ENCODE assay signal across 18 cellular contexts in genomic region chr9:127812009-127812408, GRCh38. TPM values are rescaled to one million over a fixed set of nuclear protein-coding genes. Genes with fewer than 3 reads are reported as not detected.
DNase-seq lines count a peak whose midpoint lies in the region; ATAC-seq, FAIRE-seq and TF ChIP-seq lines count a peak whose summit lies in the region.
"Had no signal": no experiment of that assay in that cellular context is flagged by ENCODE, and none has a peak within 500 bp of the region (broad histone marks: within the 10 kb centered on the region; RNA-seq: fewer than 3 reads in every experiment).

No MANE protein-coding gene starts in this region.

- H3K36me3 Mint-ChIP-seq in activated T-cell treated with anti-CD3 and anti-CD28 coated beads, Interleukin-2, amount 50 U/mL, for 24 hours (ENCODE audit: low read depth) = peaks cover 87% of the 10 kb centered on the region
- peaks cover 78% of the 10 kb centered on the region for H3K36me3 Mint-ChIP-seq in activated T-helper 17 cell treated with anti-CD3 and anti-CD28 coated beads, Interleukin-2, amount 50 U/mL, for 72 hours (ENCODE audit: low read depth)

- no peak overlapping the region for H3K14ac ChIP-seq in IMR-90 (replicated peaks; ENCODE audit: low read depth, low read length)
- H3K14ac ChIP-seq in trophoblast cell (ENCODE audit: low read length) = no peak overlapping the region

- H2AK5ac ChIP-seq in IMR-90 (ENCODE audit: low read depth, low read length) (no peak overlapping the region), trophoblast cell (ENCODE audit: low read length) (no peak overlapping the region)

- H3K4me1 ChIP-seq in IMR-90 (ENCODE audit: control insufficient read depth, insufficient read depth, low read length) (peaks cover 7% of the 10 kb centered on the region; the same call in 1 of the 2 replicates), K562 (replicated peaks in 1 of 2; ENCODE audit: control insufficient read depth in 2 of 2, insufficient read depth in 2 of 2, low read length in 2 of 2) (peaks cover 12 to 46% of the 10 kb centered on the region in 2 experiments), trophoblast cell (ENCODE audit: control insufficient read depth in 1 of 2, insufficient read depth in 2 of 2, low read length in 2 of 2) (peaks cover 11 to 13% of the 10 kb centered on the region in 2 experiments)

- no peak overlapping the region for H4K12ac ChIP-seq in trophoblast cell (ENCODE audit: low read depth, low read length)

- no peaks in the 10 kb centered on the region for H3K9me3 Mint-ChIP-seq in activated T-cell treated with anti-CD3 and anti-CD28 coated beads, Interleukin-2, amount 50 U/mL, for 24 hours
- H3K9me3 Mint-ChIP-seq in activated T-helper 17 cell treated with anti-CD3 and anti-CD28 coated beads, Interleukin-2, amount 50 U/mL, for 72 hours = no peaks in the 10 kb centered on the region
- H3K9me3 Mint-ChIP-seq: CD4-positive, alpha-beta memory T cell had no signal

- no peak overlapping the region for H4K8ac ChIP-seq in IMR-90 (ENCODE audit: low read depth in 2 of 2, low read length in 2 of 2)
- H4K8ac ChIP-seq in trophoblast cell (ENCODE audit: low read depth, low read length) = no peak overlapping the region

- H4K20me1 ChIP-seq in IMR-90 (ENCODE audit: insufficient read depth, low read length) (peaks cover 19% of the 10 kb centered on the region), K562 (replicated peaks; ENCODE audit: control insufficient read depth, insufficient read depth, low read length) (peaks cover 7% of the 10 kb centered on the region)

- no peak overlapping the region for H2BK120ac ChIP-seq in IMR-90 (ENCODE audit: low read depth, low read length)
- H2BK120ac ChIP-seq in trophoblast cell (ENCODE audit: insufficient read depth, low read length, poor library complexity) = no peak overlapping the region

- no peak for FAIRE-seq in K562 (lab: Jason Lieb, UNC)
- FAIRE-seq: GM12878, GM18507, H54 had no signal

- dilution Hi-C loops in IMR-90 (cut with HindIII; ENCODE audit: low sequenced_read_pairs, unreplicated experiment) = no loop called here

- H3K4me1 Mint-ChIP-seq in activated T-cell treated with anti-CD3 and anti-CD28 coated beads, Interleukin-2, amount 50 U/mL, for 24 hours (ENCODE audit: low read depth) = no peaks in the 10 kb centered on the region
- H3K4me1 Mint-ChIP-seq in activated T-helper 17 cell treated with anti-CD3 and anti-CD28 coated beads, Interleukin-2, amount 50 U/mL, for 72 hours = no peaks in the 10 kb centered on the region
- H3K4me1 Mint-ChIP-seq: B cell had no signal

- no peaks in the 10 kb centered on the region for H3K9me3 ChIP-seq in IMR-90 (ENCODE audit: control insufficient read depth, insufficient read depth, low read length)
- no peaks in the 10 kb centered on the region for H3K9me3 ChIP-seq in K562 (replicated peaks; ENCODE audit: control insufficient read depth, insufficient read depth, low read depth, low read length)
- no peaks in the 10 kb centered on the region for H3K9me3 ChIP-seq in trophoblast cell (ENCODE audit: insufficient read depth, low read depth, low read length)

- in situ Hi-C loops in IMR-90 (cut with MboI; ENCODE audit: low sequenced_read_pairs) (no loop called here), K562 (cut with MboI) (no loop called here)

- peak overlapping the region; percentile 47 for H3K27ac Mint-ChIP-seq in activated T-cell treated with anti-CD3 and anti-CD28 coated beads, Interleukin-2, amount 50 U/mL, for 24 hours
- H3K27ac Mint-ChIP-seq in activated T-helper 17 cell treated with anti-CD3 and anti-CD28 coated beads, Interleukin-2, amount 50 U/mL, for 72 hours = no peak overlapping the region
- H3K27ac Mint-ChIP-seq: B cell; CD4-positive, alpha-beta memory T cell had no signal

- TF ChIP-seq EP300 in K562 (IDR thresholded peaks at IDR 0.05; ENCODE audit: low read length) = no peak

- no peak overlapping the region for H2AK9ac ChIP-seq in IMR-90 (replicated peaks; ENCODE audit: low read depth, low read length, poor library complexity)

- H3K4me3 ChIP-seq in IMR-90 (ENCODE audit: insufficient read depth, low read depth, low read length) (no peak overlapping the region), K562 (no peak overlapping the region), trophoblast cell (ENCODE audit: low read depth, low read length) (no peak overlapping the region)
- H3K4me3 ChIP-seq: GM12878, GM23248 had no signal

- no peak overlapping the region for H4K91ac ChIP-seq in IMR-90 (ENCODE audit: insufficient read depth, low read depth, low read length)
- H4K91ac ChIP-seq in trophoblast cell (ENCODE audit: low read depth, low read length) = no peak overlapping the region

- no peak overlapping the region for H2BK12ac ChIP-seq in trophoblast cell (ENCODE audit: low read length)

- H3K9me1 ChIP-seq in IMR-90 (ENCODE audit: insufficient read depth, low read length) = no peaks in the 10 kb centered on the region; the same call in 1 of the 2 replicates
- H3K9me1 ChIP-seq in K562 (ENCODE audit: control insufficient read depth, insufficient read depth, low read length) = peaks cover 2% of the 10 kb centered on the region

- H3K27me3 Mint-ChIP-seq in activated T-cell treated with anti-CD3 and anti-CD28 coated beads, Interleukin-2, amount 50 U/mL, for 24 hours = no peaks in the 10 kb centered on the region
- no peaks in the 10 kb centered on the region for H3K27me3 Mint-ChIP-seq in activated T-helper 17 cell treated with anti-CD3 and anti-CD28 coated beads, Interleukin-2, amount 50 U/mL, for 72 hours
- H3K27me3 Mint-ChIP-seq: B cell; CD4-positive, alpha-beta memory T cell had no signal

- TF ChIP-seq RAD21 in IMR-90 (IDR thresholded peaks at IDR 0.05; ENCODE audit: low read length) (no peak), K562 (CRISPR knock-in tag; conservative IDR thresholded peaks at IDR 0.05 in 1 of 2, IDR thresholded peaks at IDR 0.05 in 1 of 2) (no peak)

- H3K27ac ChIP-seq in IMR-90 (ENCODE audit: insufficient read depth, low read length) = no peak overlapping the region
- H3K27ac ChIP-seq in K562 (ENCODE audit: extremely low read depth, low read depth, low read length) = no peak overlapping the region
- H3K27ac ChIP-seq in trophoblast cell (ENCODE audit: low read depth, low read length) = no peak overlapping the region
- H3K27ac ChIP-seq in caudate nucleus (ENCODE audit: low read depth, low read length) = no peak overlapping the region
- H3K27ac ChIP-seq: C4-2B, GM23248, HL-60 had no signal

- no peaks in the 10 kb centered on the region for H3K79me2 ChIP-seq in K562 (ENCODE audit: control insufficient read depth, insufficient read depth, low read length)
- H3K79me2 ChIP-seq in trophoblast cell (ENCODE audit: control insufficient read depth, insufficient read depth, low read length, poor library complexity) = no peaks in the 10 kb centered on the region

- DNase-seq in activated T-cell treated with anti-CD3 and anti-CD28 coated beads, Interleukin-2, amount 50 U/mL, for 24 hours = no peak
- no peak for DNase-seq in activated T-cell treated with anti-CD3 and anti-CD28 coated beads, Interleukin-2, amount 50 U/mL, for 1 hour
- DNase-seq in IMR-90 (no peak), K562 (ENCODE audit: extremely low read depth in 1 of 4, low spot score in 3 of 4) (no peak), trophoblast cell (peak; percentile 62 to 63), SHP77 (lab: John Stamatoyannopoulos, UW) (no peak), caudate nucleus (lab: John Stamatoyannopoulos, UW) (no peak)
- DNase-seq: CD4-positive, alpha-beta memory T cell; DMS79; GM23248 had no signal

- intact Hi-C loops in IMR-90 (cut with micrococcal nuclease) = no loop called here
- intact Hi-C loops in K562 (cut with micrococcal nuclease) = no loop called here

- POLR2A ChIA-PET in IMR-90 (lab: Charles Lee; ENCODE audit: unreplicated experiment) (no interaction called here), K562 (lab: Yijun Ruan, JAX) (interaction anchor here (1.0 to 1.2 kb wide), 2 partner anchors 9 to 15 kb away, joined by 3 to 4 read pairs; partner anchors contain the start of gene FPGS)

- H4K5ac ChIP-seq in IMR-90 (ENCODE audit: low read depth, low read length) = no peak overlapping the region

- H3K23ac ChIP-seq in IMR-90 (ENCODE audit: low read depth, low read length) (no peak overlapping the region), trophoblast cell (ENCODE audit: low read length) (no peak overlapping the region)

- no peak overlapping the region for H2BK20ac ChIP-seq in IMR-90 (ENCODE audit: low read depth, low read length)

- BruUV-seq in IMR-90 (replicated peaks; lab: Mats Ljungman, UMichigan) (no TSS peak), K562 (replicated peaks; lab: Mats Ljungman, UMichigan) (no TSS peak)

- no peak for TF ChIP-seq POLR2A in IMR-90 (IDR thresholded peaks at IDR 0.05; ENCODE audit: low read depth, low read length)
- TF ChIP-seq POLR2A in K562 (conservative IDR thresholded peaks at IDR 0.05) = no peak

- H2BK15ac ChIP-seq in IMR-90 (ENCODE audit: low read depth, low read length) = no peak overlapping the region

- H2BK5ac ChIP-seq in IMR-90 (ENCODE audit: low read depth, low read length, poor library complexity, severe bottlenecking) = no peak overlapping the region
- H2BK5ac ChIP-seq in trophoblast cell (ENCODE audit: low read depth, low read length, poor library complexity) = no peak overlapping the region

- no peak overlapping the region for H3K4me2 ChIP-seq in IMR-90 (ENCODE audit: low read depth, low read length)
- H3K4me2 ChIP-seq in K562 (ENCODE audit: insufficient read depth, low read length) = no peak overlapping the region
- no peak overlapping the region for H3K4me2 ChIP-seq in trophoblast cell (ENCODE audit: low read length)

- peaks cover 77% of the 10 kb centered on the region for H3K36me3 ChIP-seq in IMR-90 (ENCODE audit: control insufficient read depth, insufficient read depth, low read length)
- H3K36me3 ChIP-seq in K562 (ENCODE audit: control insufficient read depth, insufficient read depth, low read length) = peaks cover 72% of the 10 kb centered on the region
- H3K36me3 ChIP-seq in trophoblast cell (ENCODE audit: control insufficient read depth in 1 of 2, insufficient read depth in 2 of 2, low read length in 2 of 2) = peaks cover 61 to 70% of the 10 kb centered on the region in 2 experiments

- H3K4ac ChIP-seq in IMR-90 (ENCODE audit: low read depth, low read length) = no peak overlapping the region
- no peak overlapping the region for H3K4ac ChIP-seq in trophoblast cell (ENCODE audit: low read depth, low read length)

- H3K79me1 ChIP-seq in IMR-90 (ENCODE audit: low read depth in 1 of 2, low read length in 2 of 2) (peaks cover 20 to 30% of the 10 kb centered on the region in 2 experiments), trophoblast cell (ENCODE audit: low read length) (peaks cover 3% of the 10 kb centered on the region)

- CTCF ChIA-PET in IMR-90 (lab: Yijun Ruan, JAX) = no interaction called here
- CTCF ChIA-PET in K562 (lab: Yijun Ruan, JAX; ENCODE audit: low intra/inter-chr PET ratio) = no interaction called here

- ATAC-seq in IMR-90 (ENCODE audit: low read depth) (no peak), K562 (no peak)
- no peak for ATAC-seq in activated T-helper 17 cell treated with anti-CD3 and anti-CD28 coated beads, Interleukin-2, amount 50 U/mL, for 72 hours (replicated peaks)
- ATAC-seq: GM12878, HCT116 had no signal

- no peak overlapping the region for H3K4me3 Mint-ChIP-seq in activated T-cell treated with anti-CD3 and anti-CD28 coated beads, Interleukin-2, amount 50 U/mL, for 24 hours
- H3K4me3 Mint-ChIP-seq in activated T-helper 17 cell treated with anti-CD3 and anti-CD28 coated beads, Interleukin-2, amount 50 U/mL, for 72 hours = no peak overlapping the region
- H3K4me3 Mint-ChIP-seq: B cell; CD4-positive, alpha-beta memory T cell had no signal

- H3K9ac ChIP-seq in IMR-90 (ENCODE audit: low read depth, low read length) (no peak overlapping the region), K562 (ENCODE audit: insufficient read depth in 1 of 2, low read depth in 2 of 2, low read length in 2 of 2) (no peak overlapping the region), trophoblast cell (ENCODE audit: low read length) (no peak overlapping the region)
- H3K9ac ChIP-seq: GM23248 had no signal

- H3K18ac ChIP-seq in IMR-90 (ENCODE audit: low read depth, low read length) (no peak overlapping the region), trophoblast cell (ENCODE audit: low read length) (no peak overlapping the region)

- H3K27me3 ChIP-seq in IMR-90 (ENCODE audit: control insufficient read depth, insufficient read depth, low read length) (no peaks in the 10 kb centered on the region), K562 (ENCODE audit: control insufficient read depth in 2 of 2, insufficient read depth in 2 of 2, low read length in 2 of 2) (no peaks in the 10 kb centered on the region), trophoblast cell (ENCODE audit: insufficient read depth, low read length) (no peaks in the 10 kb centered on the region)

- no CpG with 5 or more reads among the region's 6 CpGs for WGBS in IMR-90 (ENCODE audit: extremely low coverage in 2 of 2, insufficient read length in 1 of 2), 2 experiments
- 83% methylated on average over 6 of the region's 6 CpGs for WGBS in K562 (ENCODE audit: insufficient coverage, low coverage, missing lambda C conversion rate)
- WGBS in trophoblast cell (ENCODE audit: extremely low coverage, insufficient coverage, insufficient read length) = no CpG with 5 or more reads among the region's 6 CpGs

- TF ChIP-seq CTCF in IMR-90 (conservative IDR thresholded peaks at IDR 0.05; ENCODE audit: low read depth, low read length) (no peak), K562 (IDR thresholded peaks at IDR 0.05 in 2 of 3, conservative IDR thresholded peaks at IDR 0.05 in 1 of 3; ENCODE audit: insufficient read depth in 2 of 3, low read depth in 1 of 3, low read length in 3 of 3) (no peak)

- H3K56ac ChIP-seq in IMR-90 (ENCODE audit: extremely low read depth, insufficient read depth, low read length) = no peak overlapping the region

- H2AFZ ChIP-seq in IMR-90 (replicated peaks; ENCODE audit: low read length, poor library complexity) = no peak overlapping the region
- no peak overlapping the region for H2AFZ ChIP-seq in K562 (ENCODE audit: low read depth, low read length)
- H2AFZ ChIP-seq in trophoblast cell (ENCODE audit: insufficient read depth, low read length, poor library complexity) = no peak overlapping the region
- H2AFZ ChIP-seq: GM23248 had no signal

RNA-seq across cellular contexts. Expression of gene FPGS, which starts 9.3 kb away (rescaled TPM):
- total RNA-seq in IMR-90 (2012; rRNA removed) (43.9 and 45.5 TPM in 2 replicates), K562 (2014; rRNA removed) (77.1 and 91.1 TPM in 2 replicates), K562 (2014; rRNA removed; fragmentation: Illumina TruSeq; extraction: Trizol) (19.7 and 32.6 TPM in 2 replicates), K562 (2015; rRNA removed; fragmentation: Illumina TruSeq; extraction: Trizol) (52.9 and 54.0 TPM in 2 replicates), K562 (2021) (85.1 and 90.2 TPM in 2 replicates)
- polyA plus RNA-seq in IMR-90 (2012; rRNA removed) (71.5 and 75.7 TPM in 2 replicates), K562 (2011; rRNA removed) (59.2 and 65.5 TPM in 2 replicates), K562 (2014; fragmentation: Illumina TruSeq; extraction: Trizol) (86.4 and 87.8 TPM in 2 replicates), K562 (2014; fragmentation: Nextera tagmentation; extraction: Ambion mirVana) (1 to 10 TPM in 1 of 2 experiments, under 1 TPM in 1; 0.84 to 2.0 TPM), K562 (2014; rRNA removed) (61.4 and 63.1 TPM in 2 replicates)
- polyA plus RNA-seq in IMR-90 (2012; cell fraction: cytosol; rRNA removed) = 39.9 and 56.3 TPM in 2 replicates
- polyA plus RNA-seq in IMR-90 (2012; cell fraction: nucleus; rRNA removed; ENCODE audit: low replicate concordance) = 94.7 and 201 TPM in 2 replicates
- total RNA-seq in K562 (2011; cell fraction: chromatin; rRNA removed; ENCODE audit: low replicate concordance) = 82.8 and 192 TPM in 2 replicates
- total RNA-seq in K562 (2011; cell fraction: nucleolus; rRNA removed) = 117 and 131 TPM in 2 replicates
- 76.6 and 93.6 TPM in 2 replicates for total RNA-seq in K562 (2011; cell fraction: nucleoplasm; rRNA removed)
- 77.6 and 147 TPM in 2 replicates for polyA plus RNA-seq in K562 (2011; cell fraction: cytosol; rRNA removed)
- 83.8 and 119 TPM in 2 replicates for polyA plus RNA-seq in K562 (2011; cell fraction: nucleus; rRNA removed)
- 59.3 and 62.8 TPM in 2 replicates for polyA plus RNA-seq in K562 (2012)
- polyA minus RNA-seq in K562 (2011; rRNA and poly(A)+ RNA removed) = 31.3 and 52.3 TPM in 2 replicates
- polyA minus RNA-seq in K562 (2011; cell fraction: cytosol; rRNA and poly(A)+ RNA removed) = 47.3 and 50.9 TPM in 2 replicates
- 28.5 and 31.4 TPM in 2 replicates for polyA minus RNA-seq in K562 (2011; cell fraction: nucleus; rRNA and poly(A)+ RNA removed)
- 21.9 and 22.3 TPM in 2 replicates for polyA plus RNA-seq in trophoblast cell (2013)
- 10 to 100 TPM; 56.7 to 95.6 TPM for total RNA-seq in activated T-helper 17 cell treated with anti-CD3 and anti-CD28 coated beads, Interleukin-2, amount 50 U/mL, for 72 hours

RNA-seq across cellular contexts. Expression of gene CDK9, which starts 26.2 kb away (rescaled TPM):
- 28.9 and 30.3 TPM in 2 replicates for total RNA-seq in IMR-90 (2012; rRNA removed)
- 49.9 and 52.1 TPM in 2 replicates for polyA plus RNA-seq in IMR-90 (2012; rRNA removed)
- polyA plus RNA-seq in IMR-90 (2012; cell fraction: cytosol; rRNA removed) = 34.4 and 54.3 TPM in 2 replicates
- 140 and 177 TPM in 2 replicates for polyA plus RNA-seq in IMR-90 (2012; cell fraction: nucleus; rRNA removed; ENCODE audit: low replicate concordance)
- total RNA-seq in K562 (2011; cell fraction: chromatin; rRNA removed; ENCODE audit: low replicate concordance) = 56.0 and 127 TPM in 2 replicates
- total RNA-seq in K562 (2011; cell fraction: nucleolus; rRNA removed) = 76.7 and 85.9 TPM in 2 replicates
- total RNA-seq in K562 (2011; cell fraction: nucleoplasm; rRNA removed) = 52.5 and 57.5 TPM in 2 replicates
- total RNA-seq in K562 (2014; rRNA removed) = 33.0 and 36.7 TPM in 2 replicates
- total RNA-seq in K562 (2014; rRNA removed; fragmentation: Illumina TruSeq; extraction: Trizol) = 27.5 and 27.9 TPM in 2 replicates
- total RNA-seq in K562 (2015; rRNA removed; fragmentation: Illumina TruSeq; extraction: Trizol) = 28.1 and 29.8 TPM in 2 replicates
- 75.2 and 78.6 TPM in 2 replicates for total RNA-seq in K562 (2021)
- polyA plus RNA-seq in K562 (2011; rRNA removed) = 44.6 and 51.9 TPM in 2 replicates
- polyA plus RNA-seq in K562 (2011; cell fraction: cytosol; rRNA removed) = 44.4 and 58.1 TPM in 2 replicates
- 121 and 155 TPM in 2 replicates for polyA plus RNA-seq in K562 (2011; cell fraction: nucleus; rRNA removed)
- 52.1 and 60.8 TPM in 2 replicates for polyA plus RNA-seq in K562 (2012)
- 54.1 and 60.5 TPM in 2 replicates for polyA plus RNA-seq in K562 (2014; fragmentation: Illumina TruSeq; extraction: Trizol)
- 1 to 10 TPM; 4.2 to 5.0 TPM for polyA plus RNA-seq in K562 (2014; fragmentation: Nextera tagmentation; extraction: Ambion mirVana)
- polyA plus RNA-seq in K562 (2014; rRNA removed) = 34.7 and 42.6 TPM in 2 replicates
- 45.5 and 76.0 TPM in 2 replicates for polyA minus RNA-seq in K562 (2011; rRNA and poly(A)+ RNA removed)
- polyA minus RNA-seq in K562 (2011; cell fraction: cytosol; rRNA and poly(A)+ RNA removed) = 25.9 and 42.3 TPM in 2 replicates
- polyA minus RNA-seq in K562 (2011; cell fraction: nucleus; rRNA and poly(A)+ RNA removed) = 31.0 and 33.8 TPM in 2 replicates
- 36.0 and 38.6 TPM in 2 replicates for polyA plus RNA-seq in trophoblast cell (2013)
- total RNA-seq in activated T-helper 17 cell treated with anti-CD3 and anti-CD28 coated beads, Interleukin-2, amount 50 U/mL, for 72 hours = 10 to 100 TPM; 82.8 to 94.2 TPM

RNA-seq across cellular contexts. Expression of gene SH2D3C, which starts 33.5 kb away (rescaled TPM):
- total RNA-seq in IMR-90 (2012; rRNA removed) (under 0.01 and 0.28 TPM in 2 replicates), K562 (2014; rRNA removed) (0.29 and 1.2 TPM in 2 replicates), K562 (2014; rRNA removed; fragmentation: Illumina TruSeq; extraction: Trizol) (0.11 and 0.19 TPM in 2 replicates), K562 (2015; rRNA removed; fragmentation: Illumina TruSeq; extraction: Trizol) (0.29 and 0.34 TPM in 2 replicates), K562 (2021) (0.83 and 0.89 TPM in 2 replicates)
- polyA plus RNA-seq in IMR-90 (2012; rRNA removed) (0.22 and 0.24 TPM in 2 replicates), K562 (2011; rRNA removed) (0.22 and 1.3 TPM in 2 replicates), K562 (2014; fragmentation: Illumina TruSeq; extraction: Trizol) (0.19 and 0.29 TPM in 2 replicates), K562 (2014; fragmentation: Nextera tagmentation; extraction: Ambion mirVana) (under 1 TPM in 1 of 2 experiments, not detected in 1; 0.03 TPM), K562 (2014; rRNA removed) (0.21 and 0.38 TPM in 2 replicates)
- 0.06 and 0.38 TPM in 2 replicates for polyA plus RNA-seq in IMR-90 (2012; cell fraction: cytosol; rRNA removed)
- 0.05 and 0.29 TPM in 2 replicates for polyA plus RNA-seq in IMR-90 (2012; cell fraction: nucleus; rRNA removed; ENCODE audit: low replicate concordance)
- 0.77 and 4.1 TPM in 2 replicates for total RNA-seq in K562 (2011; cell fraction: chromatin; rRNA removed; ENCODE audit: low replicate concordance)
- total RNA-seq in K562 (2011; cell fraction: nucleolus; rRNA removed) = 0.92 and 1.2 TPM in 2 replicates
- 0.88 and 1.3 TPM in 2 replicates for total RNA-seq in K562 (2011; cell fraction: nucleoplasm; rRNA removed)
- 0.86 and 1.3 TPM in 2 replicates for polyA plus RNA-seq in K562 (2011; cell fraction: cytosol; rRNA removed)
- 1.5 TPM in 2 replicates for polyA plus RNA-seq in K562 (2011; cell fraction: nucleus; rRNA removed)
- 1.2 and 2.2 TPM in 2 replicates for polyA plus RNA-seq in K562 (2012)
- polyA minus RNA-seq in K562 (2011; rRNA and poly(A)+ RNA removed) = 0.42 and 0.46 TPM in 2 replicates
- 2.4 TPM in 1 of 2 replicates, not detected in the other for polyA minus RNA-seq in K562 (2011; cell fraction: cytosol; rRNA and poly(A)+ RNA removed)
- 0.94 and 1.00 TPM in 2 replicates for polyA minus RNA-seq in K562 (2011; cell fraction: nucleus; rRNA and poly(A)+ RNA removed)
- polyA plus RNA-seq in trophoblast cell (2013) = 0.40 and 0.65 TPM in 2 replicates
- 10 to 100 TPM; 27.6 to 46.8 TPM for total RNA-seq in activated T-helper 17 cell treated with anti-CD3 and anti-CD28 coated beads, Interleukin-2, amount 50 U/mL, for 72 hours
- total RNA-seq: GM23248 had no signal
- polyA plus RNA-seq: GM23248 had no signal

RNA-seq across cellular contexts. Expression of gene ENG, which starts 42.4 kb away (rescaled TPM):
- total RNA-seq in IMR-90 (2012; rRNA removed) (3.6 and 4.2 TPM in 2 replicates), K562 (2014; rRNA removed) (0.16 and 0.23 TPM in 2 replicates), K562 (2014; rRNA removed; fragmentation: Illumina TruSeq; extraction: Trizol) (0.07 TPM in 1 of 2 replicates, not detected in the other), K562 (2015; rRNA removed; fragmentation: Illumina TruSeq; extraction: Trizol) (0.04 TPM in 1 of 2 replicates, not detected in the other), K562 (2021) (0.40 and 0.51 TPM in 2 replicates)
- polyA plus RNA-seq in IMR-90 (2012; rRNA removed) (73.9 and 83.3 TPM in 2 replicates), K562 (2011; rRNA removed) (0.14 and 0.27 TPM in 2 replicates), K562 (2014; fragmentation: Illumina TruSeq; extraction: Trizol) (0.24 and 0.28 TPM in 2 replicates), K562 (2014; fragmentation: Nextera tagmentation; extraction: Ambion mirVana) (under 1 TPM in 1 of 2 experiments, not detected in 1; 0.13 TPM), K562 (2014; rRNA removed) (0.13 TPM in 1 of 2 replicates, not detected in the other)
- 39.1 and 101 TPM in 2 replicates for polyA plus RNA-seq in IMR-90 (2012; cell fraction: cytosol; rRNA removed)
- 36.4 and 102 TPM in 2 replicates for polyA plus RNA-seq in IMR-90 (2012; cell fraction: nucleus; rRNA removed; ENCODE audit: low replicate concordance)
- 0.51 and 0.69 TPM in 2 replicates for total RNA-seq in K562 (2011; cell fraction: chromatin; rRNA removed; ENCODE audit: low replicate concordance)
- 0.50 and 1.1 TPM in 2 replicates for total RNA-seq in K562 (2011; cell fraction: nucleolus; rRNA removed)
- total RNA-seq in K562 (2011; cell fraction: nucleoplasm; rRNA removed) = not detected in 2 replicates
- 0.19 TPM in 2 replicates for polyA plus RNA-seq in K562 (2011; cell fraction: cytosol; rRNA removed)
- polyA plus RNA-seq in K562 (2011; cell fraction: nucleus; rRNA removed) = 0.21 and 0.33 TPM in 2 replicates
- polyA plus RNA-seq in K562 (2012) = 0.73 and 1.6 TPM in 2 replicates
- 0.06 TPM in 1 of 2 replicates, not detected in the other for polyA minus RNA-seq in K562 (2011; rRNA and poly(A)+ RNA removed)
- polyA minus RNA-seq in K562 (2011; cell fraction: cytosol; rRNA and poly(A)+ RNA removed) = 0.64 TPM in 1 of 2 replicates, not detected in the other
- not detected in 2 replicates for polyA minus RNA-seq in K562 (2011; cell fraction: nucleus; rRNA and poly(A)+ RNA removed)
- 68.9 and 73.1 TPM in 2 replicates for polyA plus RNA-seq in trophoblast cell (2013)
- total RNA-seq in activated T-helper 17 cell treated with anti-CD3 and anti-CD28 coated beads, Interleukin-2, amount 50 U/mL, for 72 hours = 10 to 100 TPM in 1 of 2 donors, 1 to 10 TPM in 1; 10.0 to 18.7 TPM

Comparison
In these comparisons a context has a peak if more than half of its experiments do, and no peak if none do; other contexts are left out.
1. DNase-seq: peak in trophoblast cell (2 of 2); none in activated T-cell treated with anti-CD3 and anti-CD28 coated beads, Interleukin-2, amount 50 U/mL, for 24 hours (single experiment), activated T-cell treated with anti-CD3 and anti-CD28 coated beads, Interleukin-2, amount 50 U/mL, for 1 hour (single experiment), IMR-90 (single experiment), K562 (0 of 4), SHP77 (0 of 2) and caudate nucleus (0 of 61).
2. RNA of gene SH2D3C, which starts 33.5 kb away (total RNA-seq): 27.6 to 46.8 TPM in activated T-helper 17 cell treated with anti-CD3 and anti-CD28 coated beads, Interleukin-2, amount 50 U/mL, for 72 hours; 0.11 to 4.1 TPM in K562 and under 0.01 to 0.28 TPM in IMR-90; every median in the first group is over 4 times any median in the second.